Comparison of ENCODE assay signal across 8 cellular contexts in genomic region chr14:64510825-64511679, GRCh38. TPM values are rescaled to one million over a fixed set of nuclear protein-coding genes. Genes with fewer than 3 reads are reported as not detected.
DNase-seq lines count a peak whose midpoint lies in the region; ATAC-seq and TF ChIP-seq lines count a peak whose summit lies in the region.

No MANE protein-coding gene starts in this region.

- TF ChIP-seq CTCF in sigmoid colon (IDR thresholded peaks at IDR 0.05) = peak; percentile 26 to 92 (median 82)

- H3K27ac ChIP-seq in angular gyrus (ENCODE audit: low read depth, low read length) (peak overlapping the region; percentile 13), right cardiac atrium (ENCODE audit: low read length) (no peak overlapping the region), sigmoid colon (peak overlapping the region in 3 of 4 donors; percentile 12 to 54 (median 42))

- no peaks in the 10 kb centered on the region for H3K27me3 ChIP-seq in right cardiac atrium (ENCODE audit: control insufficient read depth, insufficient read depth)
- no peaks in the 10 kb centered on the region for H3K27me3 ChIP-seq in sigmoid colon

- TF ChIP-seq EP300 in sigmoid colon (IDR thresholded peaks at IDR 0.05) = no peak

- H3K4me3 ChIP-seq in right cardiac atrium (ENCODE audit: low read length) (no peak overlapping the region), sigmoid colon (no peak overlapping the region)

- H3K4me1 ChIP-seq in right cardiac atrium (ENCODE audit: control insufficient read depth, insufficient read depth, low read length) (peaks cover 2% of the 10 kb centered on the region), sigmoid colon (peaks cover 0 to 77% (median 52%) of the 10 kb centered on the region in 4 donors)

- H3K9me3 ChIP-seq in right cardiac atrium (ENCODE audit: control insufficient read depth, low read length) (no peaks in the 10 kb centered on the region), sigmoid colon (no peaks in the 10 kb centered on the region)

- TF ChIP-seq POLR2A in sigmoid colon (IDR thresholded peaks at IDR 0.05) = no peak

- intact Hi-C loops in right cardiac atrium (cut with DNase I) (no loop called here), sigmoid colon (cut with DNase I) (loop anchor here (1.0 to 10.0 kb wide), 2 partner anchors 81 to 254 kb away; no protein-coding TSS in a partner anchor)

- DNase-seq in NCI-H1417 (lab: John Stamatoyannopoulos, UW) (peak; percentile 32 to 88 (median 67)), NCI-H1417 treated with DMSO at 0.1 percent for 48 hours (lab: John Stamatoyannopoulos, UW) (no peak), NCI-H1694 (lab: John Stamatoyannopoulos, UW) (peak; percentile 87), T-helper 1 cell (peak; percentile 47 to 71 (median 50)), right cardiac atrium (peak in 2 of 3 donors; percentile 41 to 70), sigmoid colon (peak; percentile 80)

- ATAC-seq in right cardiac atrium (peak in 1 of 2 donors; percentile 69), GM21619 (IDR thresholded peaks at IDR 0.05; ENCODE audit: unreplicated experiment) (no peak)

- WGBS in right cardiac atrium = 18% methylated on average over 4 of the region's 4 CpGs
- 12 to 20% methylated on average over 4 of the region's 4 CpGs for WGBS in sigmoid colon, 2 donors

- no peaks in the 10 kb centered on the region for H3K36me3 ChIP-seq in sigmoid colon

RNA-seq across cellular contexts. Expression of gene ZBTB1, which starts 6.5 kb away (rescaled TPM):
- total RNA-seq in right cardiac atrium (10 to 100 TPM; 24.0 to 27.6 (median 24.8) TPM), sigmoid colon (10 to 100 TPM; 37.2 to 52.9 (median 45.3) TPM)
- polyA plus RNA-seq in right cardiac atrium (10.3 TPM), sigmoid colon (10 to 100 TPM in 1 of 3 donors, 1 to 10 TPM in 2; 6.0 to 17.4 (median 9.6) TPM)

RNA-seq across cellular contexts. Expression of gene ZBTB25, which starts 7.4 kb away (rescaled TPM):
- total RNA-seq in right cardiac atrium = 10 to 100 TPM; 14.1 to 18.4 (median 16.4) TPM
- polyA plus RNA-seq in right cardiac atrium = 8.0 TPM
- 10 to 100 TPM in 3 of 4 donors, 1 to 10 TPM in 1; 9.6 to 24.6 (median 11.8) TPM for total RNA-seq in sigmoid colon
- polyA plus RNA-seq in sigmoid colon = 1 to 10 TPM in 2 of 3 donors, under 1 TPM in 1; 0.69 to 5.0 (median 1.8) TPM

RNA-seq across cellular contexts. Expression of gene HSPA2, which starts 29.5 kb away (rescaled TPM):
- total RNA-seq in right cardiac atrium = 100 to 1,000 TPM in 1 of 4 donors, 10 to 100 TPM in 3; 41.6 to 113 (median 56.9) TPM
- polyA plus RNA-seq in right cardiac atrium = 45.9 TPM
- total RNA-seq in sigmoid colon = 100 to 1,000 TPM in 2 of 4 donors, 10 to 100 TPM in 2; 80.3 to 172 (median 102) TPM
- polyA plus RNA-seq in sigmoid colon = 10 to 100 TPM; 28.7 to 37.2 (median 34.3) TPM

RNA-seq across cellular contexts. Expression of gene PPP1R36, which starts 38.7 kb away (rescaled TPM):
- total RNA-seq in right cardiac atrium (1 to 10 TPM in 1 of 4 donors, under 1 TPM in 3; 0.44 to 1.3 (median 0.58) TPM), sigmoid colon (1 to 10 TPM in 2 of 4 donors, not detected in 2; 1.1 to 2.2 TPM)
- polyA plus RNA-seq in right cardiac atrium (0.72 TPM), sigmoid colon (1 to 10 TPM; 2.3 to 8.6 (median 8.4) TPM)

RNA-seq across cellular contexts. Expression of gene AKAP5, which starts 45.8 kb away (rescaled TPM):
- total RNA-seq in right cardiac atrium (under 1 TPM; 0.20 to 0.24 (median 0.23) TPM), sigmoid colon (1 to 10 TPM in 1 of 4 donors, under 1 TPM in 3; 0.33 to 1.7 (median 0.76) TPM)
- polyA plus RNA-seq in right cardiac atrium (0.09 TPM), sigmoid colon (1 to 10 TPM; 2.0 to 7.2 (median 4.4) TPM)
